In the genomic region with DNA sequence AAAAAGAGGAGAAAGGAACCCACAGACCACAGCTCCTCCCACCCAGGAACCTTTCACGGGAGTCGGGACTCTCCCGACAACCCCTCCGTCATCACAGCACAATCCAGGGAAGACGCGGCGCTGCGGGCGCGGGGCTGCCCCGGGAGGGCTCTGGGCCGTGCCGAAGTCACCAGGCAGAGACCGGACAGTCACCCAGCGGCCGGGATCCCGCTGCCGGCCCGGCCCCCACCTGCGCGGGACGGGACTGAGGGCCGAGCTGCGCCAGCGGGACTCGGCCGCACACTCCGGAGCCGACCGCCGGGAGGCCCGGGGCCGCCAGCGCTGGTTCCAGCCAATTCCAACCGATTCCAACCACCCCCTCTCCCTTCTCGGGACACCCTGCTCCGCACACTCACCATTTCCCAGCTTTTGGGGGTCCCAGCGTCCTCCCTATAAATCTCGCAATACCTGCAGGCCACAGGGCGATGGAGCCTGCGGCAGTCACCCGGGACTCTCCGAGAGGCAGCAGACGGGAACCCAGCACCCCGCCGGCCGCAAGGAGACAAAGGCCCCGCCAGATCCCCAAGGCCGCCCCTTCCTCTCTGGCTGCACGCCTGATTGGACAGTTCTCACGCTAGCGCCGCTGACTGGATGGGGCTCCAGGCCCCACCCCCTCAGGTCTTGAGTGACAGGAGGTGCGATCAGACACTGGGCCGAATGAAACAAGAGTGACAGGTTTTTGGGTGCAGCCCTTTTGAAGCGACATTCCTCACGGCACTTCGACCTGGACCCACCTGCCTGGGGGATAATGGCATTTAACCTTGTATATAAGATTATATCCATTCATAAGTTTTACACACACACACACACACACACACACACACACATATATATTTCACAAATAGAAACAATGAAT, we compare ENCODE assay signal across 8 cellular contexts. TPM values are rescaled to one million over a fixed set of nuclear protein-coding genes. Genes with fewer than 3 reads are reported as not detected.
DNase-seq lines count a peak whose midpoint lies in the region; ATAC-seq and TF ChIP-seq lines count a peak whose summit lies in the region.

A gene (minus strand): TSS at position 547 of the 895 bp plus-strand sequence. CDS start 149 bp downstream, at position 398.

- peaks cover 4 to 23% (median 7%) of the 10 kb centered on the region in 3 donors for H3K9me3 Mint-ChIP-seq in IgD-negative memory B cell
- peaks cover 9% of the 10 kb centered on the region for H3K9me3 Mint-ChIP-seq in activated naive CD8-positive, alpha-beta T cell (ENCODE audit: low read depth)

- H3K4me3 ChIP-seq in DOHH2 (ENCODE audit: low read length) (peak within 1 kb of the TSS; percentile 83), tibial nerve (peak within 1 kb of the TSS; percentile 20 to 55 (median 26))

- H3K36me3 Mint-ChIP-seq in IgD-negative memory B cell: peaks cover 8% of the 10 kb centered on the region
- H3K36me3 Mint-ChIP-seq in activated naive CD8-positive, alpha-beta T cell: peaks cover 28% of the 10 kb centered on the region

- peaks cover 31% of the 10 kb centered on the region for H3K27me3 Mint-ChIP-seq in IgD-negative memory B cell
- H3K27me3 Mint-ChIP-seq in activated naive CD8-positive, alpha-beta T cell: peaks cover 27% of the 10 kb centered on the region

- 0 out of 2 replicates have a peak, but pooled peaks cover 7% of the 10 kb centered on the region for H3K4me1 ChIP-seq in DOHH2 (ENCODE audit: control insufficient read depth, low read length)
- peaks cover 0 to 7% (median 0%) of the 10 kb centered on the region in 4 donors for H3K4me1 ChIP-seq in tibial nerve

- intact Hi-C loops in Right ventricle myocardium inferior (cut with DNase I): no loop called here

- no peaks in the 10 kb centered on the region for H3K27me3 ChIP-seq in DOHH2 (ENCODE audit: control insufficient read depth, low read length)
- peaks cover 0 to 19% of the 10 kb centered on the region in 2 donors for H3K27me3 ChIP-seq in tibial nerve

- H3K9me3 ChIP-seq in DOHH2 (ENCODE audit: control insufficient read depth, insufficient read depth, low read length) (peaks cover 5% of the 10 kb centered on the region; the same call in 1 of the 2 replicates), tibial nerve (peaks cover 0 to 63% (median 4%) of the 10 kb centered on the region in 4 donors)

- no peak for TF ChIP-seq EP300 in tibial nerve (IDR thresholded peaks at IDR 0.05)

- no peak within 1 kb of the TSS for H3K27ac Mint-ChIP-seq in IgD-negative memory B cell
- no peak within 1 kb of the TSS for H3K27ac Mint-ChIP-seq in activated naive CD8-positive, alpha-beta T cell

- H3K4me3 Mint-ChIP-seq in IgD-negative memory B cell: peak within 1 kb of the TSS; percentile 82 to 96 (median 94)
- H3K4me3 Mint-ChIP-seq in activated naive CD8-positive, alpha-beta T cell: peak within 1 kb of the TSS; percentile 91

- TF ChIP-seq CTCF in DOHH2 (IDR thresholded peaks at IDR 0.05; ENCODE audit: low read depth, low read length, poor library complexity, severe bottlenecking) (no peak), omental fat pad (IDR thresholded peaks at IDR 0.05) (no peak), tibial nerve (IDR thresholded peaks at IDR 0.05) (no peak)

- DNase-seq in RPMI8226: peak; percentile 15
- peak; percentile 93 for DNase-seq in Right ventricle myocardium inferior (ENCODE audit: missing footprints)
- DNase-seq in omental fat pad (ENCODE audit: low spot score): peak; percentile 46
- peak in 1 of 2 donors; percentile 28 for DNase-seq in tibial nerve (ENCODE audit: low spot score in 2 of 2)

- no peaks in the 10 kb centered on the region for H3K9me2 ChIP-seq in DOHH2 (replicated peaks; ENCODE audit: control insufficient read depth, low read length)

- peak within 1 kb of the TSS; percentile 58 for H3K4me2 ChIP-seq in DOHH2 (ENCODE audit: low read length)

- H4K20me1 ChIP-seq in DOHH2 (ENCODE audit: control insufficient read depth, insufficient read depth, low read depth, low read length): no peaks in the 10 kb centered on the region

- H3K36me3 ChIP-seq in DOHH2 (ENCODE audit: control insufficient read depth, low read length): no peaks in the 10 kb centered on the region
- H3K36me3 ChIP-seq in tibial nerve: no peaks in the 10 kb centered on the region

- no peak for TF ChIP-seq POLR2A in tibial nerve (IDR thresholded peaks at IDR 0.05)

- no peaks in the 10 kb centered on the region for H3F3A ChIP-seq in DOHH2 (ENCODE audit: control insufficient read depth, insufficient read depth)

- peaks cover 4 to 5% (median 4%) of the 10 kb centered on the region in 3 donors for H3K4me1 Mint-ChIP-seq in IgD-negative memory B cell
- peaks cover 7% of the 10 kb centered on the region for H3K4me1 Mint-ChIP-seq in activated naive CD8-positive, alpha-beta T cell (ENCODE audit: low read depth)

- ATAC-seq in GM21576 (IDR thresholded peaks at IDR 0.05; ENCODE audit: unreplicated experiment): peak; percentile 99
- ATAC-seq in Right ventricle myocardium inferior: peak; percentile 100
- peak; percentile 99 for ATAC-seq in omental fat pad (ENCODE audit: low FRiP score)

- WGBS in tibial nerve, 2 donors: 2 to 3% methylated on average over 34 to 58 of the region's 58 CpGs

- H3K27ac ChIP-seq in DOHH2 (ENCODE audit: low read depth, low read length) (no peak within 1 kb of the TSS), tibial nerve (no peak within 1 kb of the TSS)

- H3K79me2 ChIP-seq in DOHH2 (ENCODE audit: control insufficient read depth, low read length): peaks cover 18% of the 10 kb centered on the region

RNA-seq across cellular contexts. Expression of the gene that starts here (rescaled TPM):
- polyA plus RNA-seq in IgD-negative memory B cell: 0.36 TPM
- total RNA-seq in Right ventricle myocardium inferior (not detected), omental fat pad (under 1 TPM in 2 of 4 donors, not detected in 2; 0.12 to 0.95 TPM), tibial nerve (under 1 TPM in 1 of 4 donors, not detected in 3; 0.22 TPM)

Comparison
In these comparisons a context has a peak if more than half of its experiments do, and no peak if none do; other contexts are left out.
1. Peak in DNase-seq and ATAC-seq in Right ventricle myocardium inferior; RNA of the gene not detected or under 1 TPM.
2. Peak in DNase-seq and ATAC-seq in omental fat pad; RNA of the gene not detected or under 1 TPM.